ENCODE assay signal across 9 cellular contexts in the genomic region with DNA sequence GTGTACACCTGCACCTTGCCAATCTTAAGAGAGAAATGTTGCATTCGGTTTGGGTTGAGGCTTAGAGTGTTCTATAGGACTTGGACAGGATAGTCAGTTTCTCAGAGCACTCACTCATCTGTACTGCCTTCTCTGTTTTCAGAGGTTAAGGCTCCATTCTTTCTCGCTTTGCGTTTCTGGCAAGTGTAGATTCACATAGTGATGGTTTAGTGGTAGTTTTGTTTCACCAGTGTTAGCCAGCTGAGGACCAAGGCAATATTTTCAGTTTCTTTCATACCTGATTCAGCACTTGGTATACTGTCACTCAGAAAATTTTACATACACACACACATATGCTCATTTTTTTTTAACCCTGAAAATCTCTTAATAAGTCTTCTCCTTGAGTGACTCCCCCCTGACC. TPM values are rescaled to one million over a fixed set of nuclear protein-coding genes. Genes with fewer than 3 reads are reported as not detected.
DNase-seq lines count a peak whose midpoint lies in the region; ATAC-seq and TF ChIP-seq lines count a peak whose summit lies in the region.
"Had no signal": no experiment of that assay in that cellular context is flagged by ENCODE, and none has a peak within 500 bp of the region (broad histone marks: within the 10 kb centered on the region; RNA-seq: fewer than 3 reads in every experiment).

No MANE protein-coding gene starts in this region.

- H4K20me1 ChIP-seq in SK-N-SH (ENCODE audit: insufficient read depth), result peaks cover 19% of the 10 kb centered on the region; the same call in 1 of the 2 replicates

- H3K27me3 Mint-ChIP-seq in activated CD4-positive, alpha-beta memory T cell treated with anti-CD3 and anti-CD28 coated beads, Interleukin-2, amount 10 ng/mL, durations not matched to agents 7 days and 5 days, result no peaks in the 10 kb centered on the region
- no peaks in the 10 kb centered on the region for H3K27me3 Mint-ChIP-seq in stimulated activated naive B cell treated with anti-CD40 and anti-IgM and Interleukin-4, amounts not matched to agents 10 μg/mL and 1 μg/mL and 100 μg/mL, for 72 hours

- no peak for TF ChIP-seq EP300 in SK-N-SH (IDR thresholded peaks at IDR 0.05; ENCODE audit: borderline replicate concordance in 1 of 2, low read depth in 1 of 2, low read length in 1 of 2)

- no peaks in the 10 kb centered on the region for H3K9me2 ChIP-seq in SK-N-SH

- H3K4me2 ChIP-seq in SK-N-SH, result peak overlapping the region; percentile 96

- peak overlapping the region; percentile 93 for H3K27ac Mint-ChIP-seq in activated CD4-positive, alpha-beta memory T cell treated with anti-CD3 and anti-CD28 coated beads, Interleukin-2, amount 10 ng/mL, durations not matched to agents 7 days and 5 days
- H3K27ac Mint-ChIP-seq in stimulated activated naive B cell treated with anti-CD40 and anti-IgM and Interleukin-4, amounts not matched to agents 10 μg/mL and 1 μg/mL and 100 μg/mL, for 72 hours, result peak overlapping the region; percentile 99

- peak overlapping the region; percentile 91 to 95 for H3K4me3 ChIP-seq in SK-N-SH (ENCODE audit: low read depth in 2 of 2, low read length in 1 of 2)
- peak overlapping the region; percentile 96 for H3K4me3 ChIP-seq in iPS-11a (ENCODE audit: low read depth, low read length)

- H3K36me3 ChIP-seq in SK-N-SH (replicated peaks in 1 of 2; ENCODE audit: control insufficient read depth in 1 of 2, insufficient read depth in 2 of 2, low read length in 1 of 2), result peaks cover 21 to 40% of the 10 kb centered on the region in 2 experiments

- H3K79me2 ChIP-seq in SK-N-SH (ENCODE audit: insufficient read depth), result peaks cover 42% of the 10 kb centered on the region

- H3F3A ChIP-seq in SK-N-SH (replicated peaks; ENCODE audit: insufficient read depth), result peaks cover 11% of the 10 kb centered on the region

- peaks cover 0 to 7% of the 10 kb centered on the region in 2 experiments; a peak in 2 of 4 replicates for H3K4me1 ChIP-seq in SK-N-SH (ENCODE audit: control insufficient read depth in 1 of 2, insufficient read depth in 2 of 2, low read depth in 1 of 2, low read length in 1 of 2)

- H3K4me1 Mint-ChIP-seq in activated CD4-positive, alpha-beta memory T cell treated with anti-CD3 and anti-CD28 coated beads, Interleukin-2, amount 10 ng/mL, durations not matched to agents 7 days and 5 days, result peaks cover 56% of the 10 kb centered on the region
- peaks cover 42 to 61% of the 10 kb centered on the region in 2 donors for H3K4me1 Mint-ChIP-seq in stimulated activated naive B cell treated with anti-CD40 and anti-IgM and Interleukin-4, amounts not matched to agents 10 μg/mL and 1 μg/mL and 100 μg/mL, for 72 hours

- no peaks in the 10 kb centered on the region for H3K9me3 ChIP-seq in SK-N-SH

- peaks cover 38% of the 10 kb centered on the region for H3K36me3 Mint-ChIP-seq in activated CD4-positive, alpha-beta memory T cell treated with anti-CD3 and anti-CD28 coated beads, Interleukin-2, amount 10 ng/mL, durations not matched to agents 7 days and 5 days (ENCODE audit: low read depth)
- peaks cover 22 to 36% of the 10 kb centered on the region in 2 donors for H3K36me3 Mint-ChIP-seq in stimulated activated naive B cell treated with anti-CD40 and anti-IgM and Interleukin-4, amounts not matched to agents 10 μg/mL and 1 μg/mL and 100 μg/mL, for 72 hours

- POLR2A ChIA-PET in SK-N-SH (lab: Yijun Ruan, JAX), result no interaction called here
- POLR2A ChIA-PET in activated CD4-positive, alpha-beta memory T cell treated with anti-CD3 and anti-CD28 coated beads, Interleukin-2, amount 10 ng/mL, durations not matched to agents 7 days and 5 days (lab: Charles Lee), result interaction anchor here (0.8 to 1.8 kb wide), 13 partner anchors 9 to 73 kb away, joined by 3 to 39 read pairs (median 4); partner anchors contain the start of genes AP1G1, IST1 and ZNF821

- no peak for DNase-seq in SK-N-SH
- no peak for DNase-seq in activated CD4-positive, alpha-beta memory T cell treated with anti-CD3 and anti-CD28 coated beads, Interleukin-2, amount 10 ng/mL, durations not matched to agents 7 days and 5 days
- no peak for DNase-seq in stimulated activated naive B cell treated with anti-CD40 and anti-IgM and Interleukin-4, amounts not matched to agents 10 μg/mL and 1 μg/mL and 100 μg/mL, for 72 hours
- DNase-seq in SK-N-DZ (ENCODE audit: low spot score), result no peak
- DNase-seq in GM10266 (ENCODE audit: extremely low spot score), result no peak
- DNase-seq: NCI-H1105 treated with DMSO at 0.1 percent for 48 hours had no signal

- no peak overlapping the region for H3K27ac ChIP-seq in SK-N-SH (ENCODE audit: low read depth in 2 of 2, low read length in 1 of 2)

- no peaks in the 10 kb centered on the region for H3K27me3 ChIP-seq in SK-N-SH (ENCODE audit: insufficient read depth)

- H2AFZ ChIP-seq in SK-N-SH (ENCODE audit: low read depth), result no peak overlapping the region

- peak overlapping the region; percentile 82 for H3K9ac ChIP-seq in SK-N-SH

- H3K9me3 Mint-ChIP-seq in activated CD4-positive, alpha-beta memory T cell treated with anti-CD3 and anti-CD28 coated beads, Interleukin-2, amount 10 ng/mL, durations not matched to agents 7 days and 5 days, result no peaks in the 10 kb centered on the region
- no peaks in the 10 kb centered on the region for H3K9me3 Mint-ChIP-seq in stimulated activated naive B cell treated with anti-CD40 and anti-IgM and Interleukin-4, amounts not matched to agents 10 μg/mL and 1 μg/mL and 100 μg/mL, for 72 hours

- TF ChIP-seq RAD21 in SK-N-SH (IDR thresholded peaks at IDR 0.05; ENCODE audit: low read length), result no peak

- 65% methylated on average over 3 of the region's 3 CpGs for WGBS in SK-N-SH (ENCODE audit: low lambda C conversion rate)

- ATAC-seq in SK-N-SH treated with all-trans-retinoic acid at 6 μM for 48 hours (no peak), HG02571 (IDR thresholded peaks at IDR 0.05; ENCODE audit: unreplicated experiment) (no peak)
- ATAC-seq in stimulated activated naive B cell treated with anti-CD40 and anti-IgM and Interleukin-4, amounts not matched to agents 10 μg/mL and 1 μg/mL and 100 μg/mL, for 72 hours (replicated peaks), result no peak

- no peak for TF ChIP-seq CTCF in SK-N-SH (IDR thresholded peaks at IDR 0.05)
- no peak for TF ChIP-seq CTCF in GM10266 (IDR thresholded peaks at IDR 0.05; ENCODE audit: control insufficient read depth, insufficient read depth, low read depth, missing control alignments)

- peak overlapping the region; percentile 91 for H3K4me3 Mint-ChIP-seq in activated CD4-positive, alpha-beta memory T cell treated with anti-CD3 and anti-CD28 coated beads, Interleukin-2, amount 10 ng/mL, durations not matched to agents 7 days and 5 days
- peak overlapping the region; percentile 92 to 94 for H3K4me3 Mint-ChIP-seq in stimulated activated naive B cell treated with anti-CD40 and anti-IgM and Interleukin-4, amounts not matched to agents 10 μg/mL and 1 μg/mL and 100 μg/mL, for 72 hours

- CTCF ChIA-PET in SK-N-SH (lab: Yijun Ruan, JAX), result interaction anchor here (4.0 kb wide), 1 partner anchor 35 kb away, joined by 17 read pairs; no protein-coding TSS in a partner anchor
- CTCF ChIA-PET in activated CD4-positive, alpha-beta memory T cell treated with anti-CD3 and anti-CD28 coated beads, Interleukin-2, amount 10 ng/mL, durations not matched to agents 7 days and 5 days (lab: Charles Lee), result interaction anchor here (0.7 to 2.0 kb wide), 3 partner anchors 34 to 282 kb away, joined by 3 to 7 read pairs (median 4); partner anchors contain the start of gene ZNF821

TF ChIP-seq in SK-N-SH, 30 proteins besides CTCF, POLR2A, EP300 and RAD21:
- TF ChIP-seq POLR2AphosphoS5 (IDR thresholded peaks at IDR 0.05; ENCODE audit: low read depth, low read length), result no peak

TF ChIP-seq in SK-N-SH treated with all-trans-retinoic acid at 6 μM for 48 hours, 23 proteins besides CTCF, POLR2A, EP300 and RAD21 (continues in another document):
- TF ChIP-seq ZFP3 (CRISPR knock-in tag; IDR thresholded peaks at IDR 0.05) (no peak), SNAI2 (CRISPR knock-in tag; IDR thresholded peaks at IDR 0.05) (no peak)

RNA-seq across cellular contexts. Expression of gene ATXN1L, which starts 1.3 kb away (rescaled TPM):
- polyA plus RNA-seq in SK-N-SH (2012; rRNA removed), result 8.0 and 11.0 TPM in 2 replicates
- polyA plus RNA-seq in SK-N-SH (2012; cell fraction: cytosol; rRNA removed), result 5.7 and 7.1 TPM in 2 replicates
- 16.8 and 23.7 TPM in 2 replicates for polyA plus RNA-seq in SK-N-SH (2012; cell fraction: nucleus; rRNA removed)
- total RNA-seq in activated CD4-positive, alpha-beta memory T cell treated with anti-CD3 and anti-CD28 coated beads, Interleukin-2, amount 10 ng/mL, durations not matched to agents 7 days and 5 days, result 10 to 100 TPM; 23.6 to 24.8 TPM
- 10.3 and 10.6 TPM in 2 replicates for polyA plus RNA-seq in SK-N-DZ (2014; cell fraction: cytosol; rRNA removed)
- 8.5 and 13.5 TPM in 2 replicates for polyA plus RNA-seq in SK-N-DZ (2014; cell fraction: nucleus; rRNA removed)

RNA-seq across cellular contexts. Expression of gene ZNF821, which starts 36.9 kb away (rescaled TPM):
- polyA plus RNA-seq in SK-N-SH (2012; rRNA removed), result 7.7 and 8.8 TPM in 2 replicates
- polyA plus RNA-seq in SK-N-SH (2012; cell fraction: cytosol; rRNA removed), result 5.7 and 7.4 TPM in 2 replicates
- polyA plus RNA-seq in SK-N-SH (2012; cell fraction: nucleus; rRNA removed), result 13.5 and 21.4 TPM in 2 replicates
- total RNA-seq in activated CD4-positive, alpha-beta memory T cell treated with anti-CD3 and anti-CD28 coated beads, Interleukin-2, amount 10 ng/mL, durations not matched to agents 7 days and 5 days, result 10 to 100 TPM; 11.4 to 11.9 TPM
- polyA plus RNA-seq in SK-N-DZ (2014; cell fraction: cytosol; rRNA removed), result 46.7 and 88.4 TPM in 2 replicates
- polyA plus RNA-seq in SK-N-DZ (2014; cell fraction: nucleus; rRNA removed), result 37.9 and 43.1 TPM in 2 replicates

RNA-seq across cellular contexts. Expression of gene AP1G1, which starts 38.5 kb away (rescaled TPM):
- 23.8 and 33.8 TPM in 2 replicates for polyA plus RNA-seq in SK-N-SH (2012; rRNA removed)
- polyA plus RNA-seq in SK-N-SH (2012; cell fraction: cytosol; rRNA removed), result 18.1 and 19.1 TPM in 2 replicates
- 34.5 and 56.0 TPM in 2 replicates for polyA plus RNA-seq in SK-N-SH (2012; cell fraction: nucleus; rRNA removed)
- total RNA-seq in activated CD4-positive, alpha-beta memory T cell treated with anti-CD3 and anti-CD28 coated beads, Interleukin-2, amount 10 ng/mL, durations not matched to agents 7 days and 5 days, result 10 to 100 TPM; 78.7 to 82.6 TPM
- polyA plus RNA-seq in SK-N-DZ (2014; cell fraction: cytosol; rRNA removed), result 32.4 and 44.0 TPM in 2 replicates
- polyA plus RNA-seq in SK-N-DZ (2014; cell fraction: nucleus; rRNA removed), result 48.3 and 49.3 TPM in 2 replicates

RNA-seq across cellular contexts. Expression of gene IST1, which starts 48.2 kb away (rescaled TPM):
- 133 and 187 TPM in 2 replicates for polyA plus RNA-seq in SK-N-SH (2012; rRNA removed)
- 123 and 127 TPM in 2 replicates for polyA plus RNA-seq in SK-N-SH (2012; cell fraction: cytosol; rRNA removed)
- polyA plus RNA-seq in SK-N-SH (2012; cell fraction: nucleus; rRNA removed), result 213 and 350 TPM in 2 replicates
- 100 to 1,000 TPM; 227 to 229 TPM for total RNA-seq in activated CD4-positive, alpha-beta memory T cell treated with anti-CD3 and anti-CD28 coated beads, Interleukin-2, amount 10 ng/mL, durations not matched to agents 7 days and 5 days
- polyA plus RNA-seq in SK-N-DZ (2014; cell fraction: cytosol; rRNA removed), result 403 and 436 TPM in 2 replicates
- polyA plus RNA-seq in SK-N-DZ (2014; cell fraction: nucleus; rRNA removed), result 316 and 411 TPM in 2 replicates
